32 cellular contexts compared by ENCODE assay signal in the genomic region with DNA sequence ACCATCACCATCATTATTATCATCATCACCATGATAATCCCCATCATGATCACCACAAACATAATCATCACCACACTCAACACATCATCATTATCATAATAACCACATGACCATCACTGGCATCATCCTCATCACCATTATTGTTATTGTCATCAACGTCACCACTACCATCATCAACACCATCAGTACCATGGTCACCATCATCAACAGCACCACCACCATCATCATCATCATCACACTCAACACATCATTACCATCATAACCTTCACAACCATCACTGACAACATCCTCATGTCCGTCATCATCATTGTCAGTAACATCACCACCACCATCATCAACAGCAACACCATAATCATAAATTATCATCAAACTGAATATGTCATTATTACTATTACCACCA.
"Had no signal": no experiment of that assay in that cellular context is flagged by ENCODE, and none has a peak within 500 bp of the region (broad histone marks: within the 10 kb centered on the region; RNA-seq: fewer than 3 reads in every experiment).

No MANE protein-coding gene starts in this region.

- H3K36me3 ChIP-seq: brain microvascular endothelial cell, breast epithelium, cardiac muscle cell had no signal

- H3K4me1 ChIP-seq: body of pancreas, breast epithelium had no signal

- H3K27me3 ChIP-seq: body of pancreas, brain microvascular endothelial cell, breast epithelium, cardiac muscle cell had no signal

- DNase-seq: activated B cell treated with CpG ODN at 0.5 μM for 24 hours; activated CD4-positive, alpha-beta memory T cell treated with anti-CD3 and anti-CD28 coated beads for 36 hours; activated CD4-positive, alpha-beta T cell treated with anti-CD3 and anti-CD28 coated beads for 4 hours; activated CD4-positive, alpha-beta T cell treated with anti-CD3 and anti-CD28 coated beads, Interleukin-2, amount 10 ng/mL, durations not matched to agents 24 days and 14 days; activated CD4-positive, alpha-beta T cell treated with anti-CD3 and anti-CD28 coated beads, Interleukin-2, amount 50 U/mL, for 1 hour; activated CD4-positive, alpha-beta T cell treated with anti-CD3 and anti-CD28 coated beads, Interleukin-2, amount 50 U/mL, for 4 hours; activated CD4-positive, CD25-positive, alpha-beta regulatory T cell treated with anti-CD3 and anti-CD28 coated beads, Interleukin-2, amount 50 U/mL, for 72 hours; activated CD8-positive, alpha-beta memory T cell treated with anti-CD3 and anti-CD28 coated beads, Interleukin-2, amount 50 U/mL, for 4 hours; activated CD8-positive, alpha-beta T cell treated with anti-CD3 and anti-CD28 coated beads for 36 hours; activated effector memory CD4-positive, alpha-beta T cell treated with anti-CD3 and anti-CD28 coated beads, Interleukin-2, amount 50 U/mL, for 16 hours; activated naive CD4-positive, alpha-beta T cell treated with anti-CD3 and anti-CD28 coated beads, Interleukin-2, amount 10 ng/mL, durations not matched to agents 7 days and 5 days; activated naive CD4-positive, alpha-beta T cell treated with Interleukin-2 at 50 U/mL for 16 hours; activated naive CD8-positive, alpha-beta T cell treated with anti-CD3 and anti-CD28 coated beads, Interleukin-2, amount 10 ng/mL, durations not matched to agents 7 days and 5 days; activated naive CD8-positive, alpha-beta T cell treated with anti-CD3 and anti-CD28 coated beads, Interleukin-2, amount 50 U/mL, for 24 hours; activated T-cell treated with anti-CD3 and anti-CD28 coated beads for 4 hours; activated T-cell treated with anti-CD3 and anti-CD28 coated beads, Interleukin-2, amount 50 U/mL, for 1 hour; activated T-cell treated with anti-CD3 and anti-CD28 coated beads, Interleukin-2, amount 50 U/mL, for 4 hours; activated T-cell treated with anti-CD3 and anti-CD28 coated beads, Interleukin-2, amount 50 U/mL, for 72 hours; aorta; body of pancreas; brain microvascular endothelial cell; caudate nucleus; cerebellar nuclear complex; T-helper 1 cell; T-helper 2 cell; T-helper 9 cell had no signal

- H3K9me3 ChIP-seq: body of pancreas, breast epithelium had no signal

- ATAC-seq: activated CD8-positive, alpha-beta T cell treated with anti-CD3 and anti-CD28 coated beads for 36 hours; activated naive CD8-positive, alpha-beta T cell treated with anti-CD3 and anti-CD28 coated beads, Interleukin-2, amount 50 U/mL, for 24 hours; activated T-cell treated with anti-CD3 and anti-CD28 coated beads, Interleukin-2, amount 50 U/mL, for 4 hours; activated T-cell treated with anti-CD3 and anti-CD28 coated beads, Interleukin-2, amount 50 U/mL, for 72 hours; activated T-helper 17 cell treated with anti-CD3 and anti-CD28 coated beads, Interleukin-2, amount 50 U/mL, for 72 hours; body of pancreas had no signal

- H3K27ac ChIP-seq: body of pancreas, brain microvascular endothelial cell, breast epithelium, cardiac muscle cell, VCaP had no signal

- H3K4me3 ChIP-seq: body of pancreas, breast epithelium, cardiac muscle cell had no signal

- FAIRE-seq: astrocyte, TTC549 had no signal
